In the genomic region with DNA sequence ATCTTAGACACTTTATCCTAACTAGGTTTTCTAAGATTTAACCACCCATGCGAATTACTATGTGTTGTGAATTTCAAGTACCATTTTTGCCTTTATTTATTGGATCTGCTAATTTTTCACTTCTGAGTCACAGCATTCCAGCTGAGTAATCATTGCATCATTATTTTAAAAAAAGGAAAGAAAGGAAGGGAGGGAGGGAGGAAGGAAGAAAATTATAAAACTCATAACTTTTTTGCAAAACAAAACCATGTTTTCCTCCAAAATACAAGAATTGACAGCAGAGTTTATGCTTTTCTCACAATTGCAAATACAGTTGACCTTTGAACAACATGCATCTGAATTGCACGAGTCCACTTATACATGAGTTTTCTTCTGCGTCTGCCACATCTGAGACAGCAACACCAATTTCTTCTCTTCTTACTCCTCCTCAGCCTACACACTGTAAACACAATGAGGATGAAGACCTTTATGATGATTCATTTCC, we compare ENCODE assay signal across 16 cellular contexts.
DNase-seq lines count a peak whose midpoint lies in the region; ATAC-seq and TF ChIP-seq lines count a peak whose summit lies in the region.
"Had no signal": no experiment of that assay in that cellular context is flagged by ENCODE, and none has a peak within 500 bp of the region (broad histone marks: within the 10 kb centered on the region; RNA-seq: fewer than 3 reads in every experiment).

No MANE protein-coding gene starts in this region.

- no peak for TF ChIP-seq EP300 in stomach (IDR thresholded peaks at IDR 0.05)

- no peak overlapping the region for H3K9ac ChIP-seq in HUES6 (ENCODE audit: low read length)

- H3K36me3 ChIP-seq in HUES6 (ENCODE audit: control insufficient read depth, insufficient read depth, low read length) (no peaks in the 10 kb centered on the region), left lung (no peaks in the 10 kb centered on the region), stomach (no peaks in the 10 kb centered on the region), H7 (replicated peaks; ENCODE audit: control insufficient read depth, insufficient read depth, low read length) (no peaks in the 10 kb centered on the region)
- H3K36me3 ChIP-seq: WERI-Rb-1 had no signal

- peak overlapping the region; percentile 40 for H3K4me3 ChIP-seq in AG04450 (ENCODE audit: low read depth, low read length)
- H3K4me3 ChIP-seq in HUES6 (ENCODE audit: low read depth, low read length), result no peak overlapping the region
- no peak overlapping the region for H3K4me3 ChIP-seq in left lung
- H3K4me3 ChIP-seq in stomach, result no peak overlapping the region
- H3K4me3 ChIP-seq in H7 (ENCODE audit: insufficient read depth, low read depth, low read length), result no peak overlapping the region

- 63 to 79% (median 75%) methylated on average over 3 of the region's 3 CpGs for WGBS in stomach, 5 donors

- peak overlapping the region; percentile 79 for H3K27ac ChIP-seq in AG04450 (ENCODE audit: low read depth, low read length)
- peak overlapping the region; percentile 34; the same call in 1 of the 2 replicates for H3K27ac ChIP-seq in HUES6 (ENCODE audit: low read depth, low read length)
- H3K27ac ChIP-seq in left lung, result no peak overlapping the region
- H3K27ac ChIP-seq in stomach, result no peak overlapping the region
- H3K27ac ChIP-seq: C4-2B, WERI-Rb-1 had no signal

- POLR2A ChIA-PET in AG04450 (lab: Yijun Ruan, JAX), result interaction anchor here (1.3 kb wide), 1 partner anchor 107 kb away, joined by 3 read pairs; no protein-coding TSS in a partner anchor

- H3K4me1 ChIP-seq in HUES6 (ENCODE audit: control insufficient read depth, insufficient read depth, low read length) (no peaks in the 10 kb centered on the region), left lung (no peaks in the 10 kb centered on the region), stomach (peaks cover 0 to 3% (median 0%) of the 10 kb centered on the region in 4 donors)

- peak; percentile 22 for ATAC-seq in left lung
- ATAC-seq: effector memory CD8-positive, alpha-beta T cell; left lobe of liver; stimulated activated naive CD8-positive, alpha-beta T cell treated with anti-CD3 and anti-CD28 coated beads, Interleukin-15, Interleukin-2, amounts not matched to agents 100 U/mL and 50 U/mL, for 24 hours had no signal

- TF ChIP-seq POLR2A in stomach (IDR thresholded peaks at IDR 0.05), result no peak

- H3K9me3 ChIP-seq in AG04450 (ENCODE audit: control insufficient read depth, insufficient read depth, low read length) (no peaks in the 10 kb centered on the region), HUES6 (ENCODE audit: control insufficient read depth, insufficient read depth, low read depth, low read length) (no peaks in the 10 kb centered on the region), left lung (no peaks in the 10 kb centered on the region), stomach (no peaks in the 10 kb centered on the region)

- CTCF ChIA-PET in AG04450 (lab: Charles Lee), result no interaction called here

- H3K27me3 ChIP-seq in AG04450 (ENCODE audit: control insufficient read depth, insufficient read depth, low read length), result no peaks in the 10 kb centered on the region
- H3K27me3 ChIP-seq in HUES6 (ENCODE audit: control insufficient read depth, insufficient read depth, low read length), result no peaks in the 10 kb centered on the region
- H3K27me3 ChIP-seq in left lung, result no peaks in the 10 kb centered on the region
- H3K27me3 ChIP-seq in stomach, result no peaks in the 10 kb centered on the region
- H3K27me3 ChIP-seq in H7 (ENCODE audit: control insufficient read depth, insufficient read depth, low read length), result no peaks in the 10 kb centered on the region

- DNase-seq in AG04450 (ENCODE audit: low read depth, low spot score), result peak; percentile 55
- DNase-seq in brain pericyte (ENCODE audit: low read depth, low spot score), result peak; percentile 34
- DNase-seq in left lung, result no peak
- no peak for DNase-seq in stomach
- DNase-seq in H7, result no peak
- no peak for DNase-seq in activated CD4-positive, alpha-beta T cell treated with anti-CD3 and anti-CD28 coated beads for 4 hours
- DNase-seq in DMS114 treated with DMSO at 0.1 percent for 48 hours (lab: John Stamatoyannopoulos, UW; ENCODE audit: unreplicated experiment), result no peak
- DNase-seq: activated naive CD4-positive, alpha-beta T cell treated with anti-CD3 and anti-CD28 coated beads, Interleukin-2, amount 50 U/mL, for 16 hours; effector memory CD8-positive, alpha-beta T cell; NCI-H1092; small intestine; stimulated activated naive CD8-positive, alpha-beta T cell treated with anti-CD3 and anti-CD28 coated beads, Interleukin-15, Interleukin-2, amounts not matched to agents 100 U/mL and 50 U/mL, for 24 hours; WERI-Rb-1 had no signal

- TF ChIP-seq CTCF in AG04450 (IDR thresholded peaks at IDR 0.05; ENCODE audit: low read depth, low read length) (no peak), left lung (IDR thresholded peaks at IDR 0.05) (no peak), stomach (IDR thresholded peaks at IDR 0.05) (no peak)

- intact Hi-C loops in left lung (cut with DNase I) (no loop called here), stomach (cut with DNase I; ENCODE audit: low total_unique reads) (no loop called here)

Comparison
In these comparisons a context has a peak if more than half of its experiments do, and no peak if none do; other contexts are left out.
1. DNase-seq: peak in AG04450 (single experiment) and brain pericyte (single experiment); none in left lung (0 of 2), stomach (single experiment), H7 (single experiment), activated CD4-positive, alpha-beta T cell treated with anti-CD3 and anti-CD28 coated beads for 4 hours (0 of 2) and DMS114 treated with DMSO at 0.1 percent for 48 hours (single experiment).
2. H3K27ac ChIP-seq: peak in AG04450 (single experiment) and HUES6 (single experiment); none in left lung (0 of 2) and stomach (0 of 5).